Comparison of ENCODE assay signal across 1 cellular context in the genomic region with DNA sequence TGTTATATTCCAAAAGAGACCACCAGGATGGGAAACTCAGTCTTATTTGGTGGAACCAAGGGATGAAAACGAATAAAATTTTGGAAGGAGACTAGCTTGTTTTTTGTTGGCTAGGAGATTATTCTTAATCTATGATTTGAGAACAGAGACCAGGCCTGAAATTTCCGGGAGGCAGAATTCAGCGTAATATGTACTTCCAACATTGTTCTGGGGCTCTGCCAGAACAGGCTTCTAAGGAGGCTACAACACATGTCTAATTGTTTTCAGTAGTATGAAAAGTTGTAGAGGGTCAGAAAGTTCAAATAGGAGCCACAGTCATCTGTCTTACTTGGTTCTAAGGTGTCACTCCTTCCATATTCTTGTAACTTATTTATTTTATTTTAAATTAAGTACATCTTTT.
TF ChIP-seq lines count a peak whose summit lies in the region.

No MANE protein-coding gene starts in this region.

TF ChIP-seq in K562, 482 proteins besides CTCF, POLR2A, EP300 and RAD21:
- TF ChIP-seq PREB (CRISPR knock-in tag; IDR thresholded peaks at IDR 0.05) (no peak), DNMT1 (IDR thresholded peaks at IDR 0.05) (0 out of 2 replicates have a peak, but pooled peaks have one; percentile 1), POLR2H (tag; IDR thresholded peaks at IDR 0.05; ENCODE audit: low read depth) (0 out of 2 replicates have a peak, but pooled peaks have one; percentile 1), HMGXB4 (CRISPR knock-in tag; IDR thresholded peaks at IDR 0.05) (0 out of 2 replicates have a peak, but pooled peaks have one; percentile 11), FOSL1 (tag; conservative IDR thresholded peaks at IDR 0.05) (no peak), MAFK (IDR thresholded peaks at IDR 0.05; ENCODE audit: low read length) (no peak), NFE2L1 (tag; IDR thresholded peaks at IDR 0.05; ENCODE audit: borderline replicate concordance, low read depth) (no peak)
